10 cellular contexts compared by ENCODE assay signal in genomic region chr4:76990288-76991080, GRCh38. TPM values are rescaled to one million over a fixed set of nuclear protein-coding genes. Genes with fewer than 3 reads are reported as not detected.
A peak's percentile ranks its signal among the peaks of the same experiment; 100 is the strongest.
DNase-seq lines count a peak whose midpoint lies in the region; ATAC-seq and TF ChIP-seq lines count a peak whose summit lies in the region.
"Had no signal": no experiment of that assay in that cellular context is flagged by ENCODE, and none has a peak within 500 bp of the region (broad histone marks: within the 10 kb centered on the region; RNA-seq: fewer than 3 reads in every experiment).

No MANE protein-coding gene starts in this region.

- H3K4me1 ChIP-seq in OCI-LY7 (ENCODE audit: insufficient read depth, low read length, poor library complexity, severe bottlenecking), result peaks cover 18% of the 10 kb centered on the region

- CTCF ChIA-PET in activated CD8-positive, alpha-beta T cell treated with anti-CD3 and anti-CD28 coated beads for 36 hours (lab: Charles Lee), result interaction anchor here (1.1 to 1.7 kb wide), 2 partner anchors 13 to 55 kb away, joined by 5 read pairs; no protein-coding TSS in a partner anchor
- CTCF ChIA-PET in OCI-LY7 (lab: Charles Lee; ENCODE audit: unreplicated experiment), result no interaction called here

- peak overlapping the region; percentile 56 for H3K27ac Mint-ChIP-seq in stimulated activated naive CD8-positive, alpha-beta T cell treated with anti-CD3 and anti-CD28 coated beads, Interleukin-15, Interleukin-2, amounts not matched to agents 100 ng/mL and 50 ng/mL, for 24 hours
- H3K27ac Mint-ChIP-seq in activated CD8-positive, alpha-beta T cell treated with anti-CD3 and anti-CD28 coated beads for 36 hours, result peak overlapping the region; percentile 63

- H3K27me3 Mint-ChIP-seq in stimulated activated naive CD8-positive, alpha-beta T cell treated with anti-CD3 and anti-CD28 coated beads, Interleukin-15, Interleukin-2, amounts not matched to agents 100 ng/mL and 50 ng/mL, for 24 hours, result no peaks in the 10 kb centered on the region
- no peaks in the 10 kb centered on the region for H3K27me3 Mint-ChIP-seq in activated CD8-positive, alpha-beta T cell treated with anti-CD3 and anti-CD28 coated beads for 36 hours

- peaks cover 93% of the 10 kb centered on the region for H3K4me1 Mint-ChIP-seq in stimulated activated naive CD8-positive, alpha-beta T cell treated with anti-CD3 and anti-CD28 coated beads, Interleukin-15, Interleukin-2, amounts not matched to agents 100 ng/mL and 50 ng/mL, for 24 hours (ENCODE audit: low read depth)
- peaks cover 79% of the 10 kb centered on the region for H3K4me1 Mint-ChIP-seq in activated CD8-positive, alpha-beta T cell treated with anti-CD3 and anti-CD28 coated beads for 36 hours (ENCODE audit: low read depth)

- no peak for TF ChIP-seq CTCF in activated CD8-positive, alpha-beta T cell treated with anti-CD3 and anti-CD28 coated beads for 36 hours (IDR thresholded peaks at IDR 0.05)
- TF ChIP-seq CTCF in foreskin fibroblast (IDR thresholded peaks at IDR 0.05; ENCODE audit: low read depth, low read length) (no peak), OCI-LY7 (conservative IDR thresholded peaks at IDR 0.05; ENCODE audit: low read length) (no peak)

- H2AFZ ChIP-seq in OCI-LY7 (ENCODE audit: low read length), result no peak overlapping the region

- intact Hi-C loops in activated CD8-positive, alpha-beta T cell treated with anti-CD3 and anti-CD28 coated beads for 36 hours (cut with micrococcal nuclease), result no loop called here
- intact Hi-C loops in OCI-LY7 (cut with micrococcal nuclease; ENCODE audit: unreplicated experiment), result no loop called here

- no peaks in the 10 kb centered on the region for H4K20me1 ChIP-seq in OCI-LY7 (ENCODE audit: insufficient read depth, low read length)

- H3K4me2 ChIP-seq in OCI-LY7 (ENCODE audit: low read length), result no peak overlapping the region

- no peaks in the 10 kb centered on the region for H3K79me2 ChIP-seq in OCI-LY7 (ENCODE audit: insufficient read depth, low read depth, low read length)

- H3K4me3 ChIP-seq in foreskin fibroblast (ENCODE audit: low read depth in 1 of 2, low read length in 2 of 2) (no peak overlapping the region), OCI-LY7 (ENCODE audit: low read depth, low read length, poor library complexity, severe bottlenecking) (no peak overlapping the region)

- no peak overlapping the region for H3K27ac ChIP-seq in OCI-LY7 (ENCODE audit: low read depth, low read length, poor library complexity, severe bottlenecking)

- H3K4me3 Mint-ChIP-seq in stimulated activated naive CD8-positive, alpha-beta T cell treated with anti-CD3 and anti-CD28 coated beads, Interleukin-15, Interleukin-2, amounts not matched to agents 100 ng/mL and 50 ng/mL, for 24 hours, result peak overlapping the region; percentile 33
- peak overlapping the region; percentile 51 for H3K4me3 Mint-ChIP-seq in activated CD8-positive, alpha-beta T cell treated with anti-CD3 and anti-CD28 coated beads for 36 hours

- no peak for TF ChIP-seq POLR2A in GM18505 (IDR thresholded peaks at IDR 0.05; ENCODE audit: borderline replicate concordance, extremely low read depth, insufficient read depth, insufficient read length)

- H3K9me3 ChIP-seq in OCI-LY7 (ENCODE audit: low read length), result 0 out of 2 replicates have a peak, but pooled peaks cover 6% of the 10 kb centered on the region

- H3K36me3 Mint-ChIP-seq in stimulated activated naive CD8-positive, alpha-beta T cell treated with anti-CD3 and anti-CD28 coated beads, Interleukin-15, Interleukin-2, amounts not matched to agents 100 ng/mL and 50 ng/mL, for 24 hours (ENCODE audit: low read depth), result peaks cover 23% of the 10 kb centered on the region
- H3K36me3 Mint-ChIP-seq in activated CD8-positive, alpha-beta T cell treated with anti-CD3 and anti-CD28 coated beads for 36 hours (ENCODE audit: low read depth), result peaks cover 9% of the 10 kb centered on the region

- no TSS peak for BruUV-seq in OCI-LY7 (replicated peaks; lab: Mats Ljungman, UMichigan)

- no peak for ATAC-seq in stimulated activated naive CD8-positive, alpha-beta T cell treated with anti-CD3 and anti-CD28 coated beads, Interleukin-15, Interleukin-2, amounts not matched to agents 100 U/mL and 50 U/mL, for 24 hours
- no peak for ATAC-seq in activated CD8-positive, alpha-beta T cell treated with anti-CD3 and anti-CD28 coated beads for 36 hours
- no peak for ATAC-seq in GM18505 (IDR thresholded peaks at IDR 0.05; ENCODE audit: unreplicated experiment)

- no peak for DNase-seq in stimulated activated naive CD8-positive, alpha-beta T cell treated with anti-CD3 and anti-CD28 coated beads, Interleukin-15, Interleukin-2, amounts not matched to agents 100 U/mL and 50 U/mL, for 24 hours
- DNase-seq in activated CD8-positive, alpha-beta T cell treated with anti-CD3 and anti-CD28 coated beads for 36 hours, result no peak
- DNase-seq in foreskin fibroblast, result peak; percentile 87 to 93
- DNase-seq in DMS 273 treated with DMSO at 0.1 percent for 48 hours (lab: John Stamatoyannopoulos, UW), result no peak
- DNase-seq in OCI-LY7 (ENCODE audit: low spot score), result no peak
- DNase-seq in NCI-H748 treated with DMSO at 0.1 percent for 48 hours (lab: John Stamatoyannopoulos, UW), result no peak
- DNase-seq: anterior cingulate cortex, NCI-H524 had no signal

- POLR2A ChIA-PET in activated CD8-positive, alpha-beta T cell treated with anti-CD3 and anti-CD28 coated beads for 36 hours (lab: Charles Lee), result interaction anchor here (1.0 to 1.4 kb wide), 4 partner anchors 38 to 55 kb away, joined by 3 to 5 read pairs (median 3); partner anchors contain the start of gene SEPTIN11
- POLR2A ChIA-PET in OCI-LY7 (lab: Charles Lee), result no interaction called here

- H3K9me3 Mint-ChIP-seq in stimulated activated naive CD8-positive, alpha-beta T cell treated with anti-CD3 and anti-CD28 coated beads, Interleukin-15, Interleukin-2, amounts not matched to agents 100 ng/mL and 50 ng/mL, for 24 hours, result peaks cover 13% of the 10 kb centered on the region
- peaks cover 7% of the 10 kb centered on the region for H3K9me3 Mint-ChIP-seq in activated CD8-positive, alpha-beta T cell treated with anti-CD3 and anti-CD28 coated beads for 36 hours

- H3K36me3 ChIP-seq in OCI-LY7 (ENCODE audit: insufficient read depth, low read length), result no peaks in the 10 kb centered on the region

- H3K9me2 ChIP-seq in OCI-LY7 (ENCODE audit: insufficient read depth, low read length), result no peaks in the 10 kb centered on the region

RNA-seq across cellular contexts. Expression of gene SEPTIN11, which starts 40.9 kb away (rescaled TPM):
- 10 to 100 TPM; 38.6 to 43.3 TPM for total RNA-seq in activated CD8-positive, alpha-beta T cell treated with anti-CD3 and anti-CD28 coated beads for 36 hours
- 16.5 and 23.5 TPM in 2 replicates for total RNA-seq in OCI-LY7 (2014; rRNA removed; shearing (Covaris generic))
- 33.9 and 43.2 TPM in 2 replicates for total RNA-seq in OCI-LY7 (2022)

Comparison
In these comparisons a context has a peak if more than half of its experiments do, and no peak if none do; other contexts are left out.
1. DNase-seq: peak in foreskin fibroblast (2 of 2); none in stimulated activated naive CD8-positive, alpha-beta T cell treated with anti-CD3 and anti-CD28 coated beads, Interleukin-15, Interleukin-2, amounts not matched to agents 100 U/mL and 50 U/mL, for 24 hours (single experiment), activated CD8-positive, alpha-beta T cell treated with anti-CD3 and anti-CD28 coated beads for 36 hours (single experiment), DMS 273 treated with DMSO at 0.1 percent for 48 hours (single experiment), OCI-LY7 (single experiment) and NCI-H748 treated with DMSO at 0.1 percent for 48 hours (single experiment).